In genomic region chr3:72890166-72890925, GRCh38 we compare ENCODE assay signal across 12 cellular contexts. TPM values are rescaled to one million over a fixed set of nuclear protein-coding genes. Genes with fewer than 3 reads are reported as not detected.
A peak's percentile ranks its signal among the peaks of the same experiment; 100 is the strongest.
DNase-seq lines count a peak whose midpoint lies in the region; ATAC-seq and TF ChIP-seq lines count a peak whose summit lies in the region.
"Had no signal": no experiment of that assay in that cellular context is flagged by ENCODE, and none has a peak within 500 bp of the region (broad histone marks: within the 10 kb centered on the region; RNA-seq: fewer than 3 reads in every experiment).

No MANE protein-coding gene starts in this region.

- in situ Hi-C loops in KBM-7 (cut with MboI; ENCODE audit: low pct_unique_long_range_greater_than_20kb, low sequenced_read_pairs): no loop called here
- in situ Hi-C loops in brain microvascular endothelial cell (cut with HindIII; ENCODE audit: low pct_ligation_motif_present, low sequenced_read_pairs): no loop called here

- H3K9me3 ChIP-seq in lower lobe of right lung (no peaks in the 10 kb centered on the region), suprapubic skin (no peaks in the 10 kb centered on the region)

- TF ChIP-seq EP300 in suprapubic skin (IDR thresholded peaks at IDR 0.05): no peak

- H3K36me3 ChIP-seq in brain microvascular endothelial cell (replicated peaks) (no peaks in the 10 kb centered on the region), lower lobe of right lung (no peaks in the 10 kb centered on the region), suprapubic skin (no peaks in the 10 kb centered on the region)

- TF ChIP-seq CTCF in brain microvascular endothelial cell (IDR thresholded peaks at IDR 0.05; ENCODE audit: low read depth, low read length, missing control alignments): no peak
- no peak for TF ChIP-seq CTCF in lower lobe of right lung (IDR thresholded peaks at IDR 0.05)
- TF ChIP-seq CTCF in suprapubic skin (IDR thresholded peaks at IDR 0.05): no peak

- no peak for ATAC-seq in lower lobe of right lung
- ATAC-seq in GM18858 (IDR thresholded peaks at IDR 0.05; ENCODE audit: unreplicated experiment): no peak
- ATAC-seq: activated naive CD4-positive, alpha-beta T cell treated with anti-CD3 and anti-CD28 coated beads, Interleukin-2, amount 50 U/mL, for 72 hours had no signal

- DNase-seq in KBM-7: peak; percentile 4
- DNase-seq in brain microvascular endothelial cell: no peak
- DNase-seq in lower lobe of right lung: no peak
- DNase-seq in suprapubic skin (ENCODE audit: low spot score in 2 of 2): no peak
- DNase-seq in occipital lobe (lab: John Stamatoyannopoulos, UW): no peak
- DNase-seq in NCI-H1417 (lab: John Stamatoyannopoulos, UW): no peak
- DNase-seq: DMS153; NCI-H1105; NK-92 treated with Interleukin-12 subunit alpha and Interleukin-12 subunit beta, amount 100 ng/mL, for 24 hours; stimulated activated CD4-positive, alpha-beta T cell treated with anti-CD3 and anti-CD28 coated beads, Interleukin-4, amount 100 ng/mL, for 24 hours had no signal

- H3K4me3 ChIP-seq in brain microvascular endothelial cell (ENCODE audit: low read depth, low read length) (no peak overlapping the region), lower lobe of right lung (no peak overlapping the region), suprapubic skin (no peak overlapping the region)

- no peak for TF ChIP-seq POLR2A in suprapubic skin (IDR thresholded peaks at IDR 0.05)

- WGBS in suprapubic skin: 73% methylated on average over 6 of the region's 10 CpGs

- H3K27me3 ChIP-seq in brain microvascular endothelial cell (replicated peaks) (no peaks in the 10 kb centered on the region), lower lobe of right lung (ENCODE audit: low read depth) (peaks cover 23% of the 10 kb centered on the region), suprapubic skin (peaks cover 3% of the 10 kb centered on the region)

- H3K27ac ChIP-seq in brain microvascular endothelial cell (peak overlapping the region; percentile 88), lower lobe of right lung (peak overlapping the region; percentile 55), suprapubic skin (peak overlapping the region; percentile 68)

- intact Hi-C loops in lower lobe of right lung (cut with DNase I): no loop called here

- H3K4me1 ChIP-seq in lower lobe of right lung: peaks cover 26% of the 10 kb centered on the region
- peaks cover 43% of the 10 kb centered on the region for H3K4me1 ChIP-seq in suprapubic skin

RNA-seq across cellular contexts. Expression of gene GXYLT2, which starts 2.5 kb away (rescaled TPM):
- total RNA-seq in lower lobe of right lung: 6.7 TPM
- 10 to 100 TPM in 1 of 4 donors, 1 to 10 TPM in 2, under 1 TPM in 1; 0.72 to 18.6 (median 2.1) TPM for total RNA-seq in suprapubic skin
- total RNA-seq in occipital lobe: 4.7 TPM

RNA-seq across cellular contexts. Expression of gene SHQ1, which starts 42.1 kb away (rescaled TPM):
- total RNA-seq in lower lobe of right lung (16.8 TPM), suprapubic skin (10 to 100 TPM in 3 of 4 donors, 1 to 10 TPM in 1; 8.7 to 26.1 (median 13.5) TPM), occipital lobe (24.8 TPM)
